12 cellular contexts compared by ENCODE assay signal in genomic region chr7:51647931-51648351, GRCh38.
A peak's percentile ranks its signal among the peaks of the same experiment; 100 is the strongest.
DNase-seq lines count a peak whose midpoint lies in the region; ATAC-seq and TF ChIP-seq lines count a peak whose summit lies in the region.
"Had no signal": no experiment of that assay in that cellular context is flagged by ENCODE, and none has a peak within 500 bp of the region (broad histone marks: within the 10 kb centered on the region; RNA-seq: fewer than 3 reads in every experiment).

No MANE protein-coding gene starts in this region.

- H3K27me3 Mint-ChIP-seq in T-helper 17 cell: no peaks in the 10 kb centered on the region

- DNase-seq in ELF-1 (ENCODE audit: low read depth, low spot score) (peak; percentile 31), NCI-H69 (lab: John Stamatoyannopoulos, UW) (peak; percentile 75), ovary (peak in 4 of 5 donors; percentile 32 to 44 (median 38)), mesenteric fat pad (ENCODE audit: low spot score) (no peak), erythroblast (lab: John Stamatoyannopoulos, UW) (no peak), T-helper 17 cell (no peak), SIG-M5 treated with dmso at 0.1 percent for 504 hours (lab: John Stamatoyannopoulos, UW; ENCODE audit: unreplicated experiment) (no peak)
- DNase-seq: activated CD4-positive, alpha-beta T cell treated with anti-CD3 and anti-CD28 coated beads for 4 hours; DND-41; heart left ventricle; IMR-90 had no signal

- H3K4me1 Mint-ChIP-seq in T-helper 17 cell: no peaks in the 10 kb centered on the region

- 10 to 26% (median 14%) methylated on average over 14 of the region's 14 CpGs for WGBS in ovary, 3 donors

- H3K27me3 ChIP-seq in ovary: no peaks in the 10 kb centered on the region
- H3K27me3 ChIP-seq: heart left ventricle had no signal

- H3K27ac ChIP-seq in ovary: no peak overlapping the region
- H3K27ac ChIP-seq: heart left ventricle had no signal

- no peak for TF ChIP-seq CTCF in ovary (IDR thresholded peaks at IDR 0.05)

- no peak overlapping the region for H3K27ac Mint-ChIP-seq in T-helper 17 cell

- no peaks in the 10 kb centered on the region for H3K9me3 ChIP-seq in ovary
- no peaks in the 10 kb centered on the region for H3K9me3 ChIP-seq in T-helper 17 cell (ENCODE audit: control insufficient read depth, low read length, poor library complexity, severe bottlenecking)
- H3K9me3 ChIP-seq: heart left ventricle had no signal

- H3K4me1 ChIP-seq in ovary (ENCODE audit: insufficient read depth): peaks cover 3% of the 10 kb centered on the region

- no peak for TF ChIP-seq POLR2A in ovary (IDR thresholded peaks at IDR 0.05)
- no peak for TF ChIP-seq POLR2A in erythroblast (IDR thresholded peaks at IDR 0.05; ENCODE audit: low read length)

- no peaks in the 10 kb centered on the region for H3K36me3 ChIP-seq in ovary
- H3K36me3 ChIP-seq: heart left ventricle had no signal

- intact Hi-C loops in ovary (cut with DNase I): no loop called here

- TF ChIP-seq EP300 in ovary (IDR thresholded peaks at IDR 0.05): no peak

- peak; percentile 70 for ATAC-seq in esophagus mucosa
- ATAC-seq in T-helper 17 cell: no peak

- H3K4me3 Mint-ChIP-seq in T-helper 17 cell: no peak overlapping the region

- H3K4me3 ChIP-seq in ovary: no peak overlapping the region
- H3K4me3 ChIP-seq: heart left ventricle had no signal

- no peaks in the 10 kb centered on the region for H3K36me3 Mint-ChIP-seq in T-helper 17 cell (ENCODE audit: low read depth)

Comparison
In these comparisons a context has a peak if more than half of its experiments do, and no peak if none do; other contexts are left out.
1. DNase-seq: peak in ELF-1 (single experiment), NCI-H69 (single experiment) and ovary (4 of 5); none in mesenteric fat pad (single experiment), erythroblast (0 of 2), T-helper 17 cell (0 of 3) and SIG-M5 treated with dmso at 0.1 percent for 504 hours (single experiment).